Comparison of ENCODE assay signal across 1 cellular context in genomic region chr17:60135160-60135950, GRCh38.
A peak's percentile ranks its signal among the peaks of the same experiment; 100 is the strongest.
TF ChIP-seq lines count a peak whose summit lies in the region.

No MANE protein-coding gene starts in this region.

TF ChIP-seq in WTC11, 78 proteins besides CTCF, POLR2A, EP300 and RAD21 (continued from another document):
- no peak for TF ChIP-seq NFATC4 (CRISPR knock-in tag; IDR thresholded peaks at IDR 0.05)
- TF ChIP-seq ATF1 (CRISPR knock-in tag; IDR thresholded peaks at IDR 0.05), result no peak
- TF ChIP-seq NR3C1 (CRISPR knock-in tag; conservative IDR thresholded peaks at IDR 0.05; ENCODE audit: low read depth), result no peak
- TF ChIP-seq KAT7 (CRISPR knock-in tag; IDR thresholded peaks at IDR 0.05; ENCODE audit: borderline replicate concordance), result no peak; the same call in 1 of the 2 replicates
- no peak for TF ChIP-seq TCF7 (CRISPR knock-in tag; IDR thresholded peaks at IDR 0.05; ENCODE audit: low read depth)
- TF ChIP-seq TP53 (CRISPR knock-in tag; IDR thresholded peaks at IDR 0.05), result no peak
- TF ChIP-seq CREB1 (CRISPR knock-in tag; IDR thresholded peaks at IDR 0.05), result no peak
- no peak for TF ChIP-seq ATF2 (CRISPR knock-in tag; IDR thresholded peaks at IDR 0.05; ENCODE audit: borderline replicate concordance, low read depth)
- TF ChIP-seq, protein P1, sequence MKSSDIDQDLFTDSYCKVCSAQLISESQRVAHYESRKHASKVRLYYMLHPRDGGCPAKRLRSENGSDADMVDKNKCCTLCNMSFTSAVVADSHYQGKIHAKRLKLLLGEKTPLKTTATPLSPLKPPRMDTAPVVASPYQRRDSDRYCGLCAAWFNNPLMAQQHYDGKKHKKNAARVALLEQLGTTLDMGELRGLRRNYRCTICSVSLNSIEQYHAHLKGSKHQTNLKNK (CRISPR knock-in tag; IDR thresholded peaks at IDR 0.05), result no peak
- TF ChIP-seq ARID4B (CRISPR knock-in tag; IDR thresholded peaks at IDR 0.05; ENCODE audit: borderline replicate concordance), result peak; percentile 87; the same call in 1 of the 2 replicates
- TF ChIP-seq, protein P2, sequence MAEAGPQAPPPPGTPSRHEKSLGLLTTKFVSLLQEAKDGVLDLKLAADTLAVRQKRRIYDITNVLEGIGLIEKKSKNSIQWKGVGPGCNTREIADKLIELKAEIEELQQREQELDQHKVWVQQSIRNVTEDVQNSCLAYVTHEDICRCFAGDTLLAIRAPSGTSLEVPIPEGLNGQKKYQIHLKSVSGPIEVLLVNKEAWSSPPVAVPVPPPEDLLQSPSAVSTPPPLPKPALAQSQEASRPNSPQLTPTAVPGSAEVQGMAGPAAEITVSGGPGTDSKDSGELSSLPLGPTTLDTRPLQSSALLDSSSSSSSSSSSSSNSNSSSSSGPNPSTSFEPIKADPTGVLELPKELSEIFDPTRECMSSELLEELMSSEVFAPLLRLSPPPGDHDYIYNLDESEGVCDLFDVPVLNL (CRISPR knock-in tag; IDR thresholded peaks at IDR 0.05; ENCODE audit: borderline replicate concordance, low read depth), result no peak
- TF ChIP-seq E2F5 (CRISPR knock-in tag; IDR thresholded peaks at IDR 0.05), result 0 out of 2 replicates have a peak, but pooled peaks have one; percentile 33
- no peak for TF ChIP-seq AFF4 (CRISPR knock-in tag; IDR thresholded peaks at IDR 0.05; ENCODE audit: borderline replicate concordance)
- TF ChIP-seq RORB (CRISPR knock-in tag; IDR thresholded peaks at IDR 0.05), result no peak
- peak; percentile 81 for TF ChIP-seq PRDM15 (CRISPR knock-in tag; IDR thresholded peaks at IDR 0.05)
